In genomic region chr6:5004373-5005037, GRCh38 we compare ENCODE assay signal across 8 cellular contexts. TPM values are rescaled to one million over a fixed set of nuclear protein-coding genes. Genes with fewer than 3 reads are reported as not detected.
DNase-seq lines count a peak whose midpoint lies in the region; ATAC-seq and TF ChIP-seq lines count a peak whose summit lies in the region.

No MANE protein-coding gene starts in this region.

- DNase-seq in T-helper 1 cell (no peak), foreskin fibroblast (peak; percentile 8 to 11), spleen (no peak), ureter (ENCODE audit: low spot score) (no peak)
- no peak for DNase-seq in effector CD8-positive, alpha-beta T cell (lab: John Stamatoyannopoulos, UW)

- H3K27ac Mint-ChIP-seq in T-helper 1 cell treated with Interleukin-12 subunit alpha and Interleukin-12 subunit beta and Interleukin-4 antibody, amounts not matched to agents 30 μg/mL and 1 μg/mL, for 36 hours = peak overlapping the region; percentile 86

- no peaks in the 10 kb centered on the region for H4K20me1 ChIP-seq in SU-DHL-6 (ENCODE audit: low read depth, low read length)

- H3K9me2 ChIP-seq in SU-DHL-6 (replicated peaks; ENCODE audit: insufficient read depth, low read length) = no peaks in the 10 kb centered on the region

- H3K9me3 ChIP-seq in SU-DHL-6 (ENCODE audit: insufficient read depth, low read length) (no peaks in the 10 kb centered on the region), spleen (no peaks in the 10 kb centered on the region)

- H3K79me2 ChIP-seq in SU-DHL-6 (ENCODE audit: insufficient read depth, low read length) = no peaks in the 10 kb centered on the region

- peak overlapping the region; percentile 94 for H3K4me3 Mint-ChIP-seq in T-helper 1 cell treated with Interleukin-12 subunit alpha and Interleukin-12 subunit beta and Interleukin-4 antibody, amounts not matched to agents 30 μg/mL and 1 μg/mL, for 36 hours

- intact Hi-C loops in spleen (cut with DNase I; ENCODE audit: low total_unique reads) = loop anchor here (10.0 kb wide), 1 partner anchor 230 kb away; the partner anchor contains the start of gene CDYL

- no peak for ATAC-seq in HG02623 (IDR thresholded peaks at IDR 0.05; ENCODE audit: unreplicated experiment)

- H2AFZ ChIP-seq in SU-DHL-6 (ENCODE audit: low read depth, low read length, severe bottlenecking) = peak overlapping the region; percentile 88

- peaks cover 9% of the 10 kb centered on the region for H3K4me1 Mint-ChIP-seq in T-helper 1 cell treated with Interleukin-12 subunit alpha and Interleukin-12 subunit beta and Interleukin-4 antibody, amounts not matched to agents 30 μg/mL and 1 μg/mL, for 36 hours (ENCODE audit: low read depth)

- H3K9me3 Mint-ChIP-seq in T-helper 1 cell treated with Interleukin-12 subunit alpha and Interleukin-12 subunit beta and Interleukin-4 antibody, amounts not matched to agents 30 μg/mL and 1 μg/mL, for 36 hours = no peaks in the 10 kb centered on the region

- H3K27me3 ChIP-seq in SU-DHL-6 (ENCODE audit: low read length) = no peaks in the 10 kb centered on the region
- H3K27me3 ChIP-seq in spleen (replicated peaks in 1 of 7) = no peaks in the 10 kb centered on the region

- H3K36me3 Mint-ChIP-seq in T-helper 1 cell treated with Interleukin-12 subunit alpha and Interleukin-12 subunit beta and Interleukin-4 antibody, amounts not matched to agents 30 μg/mL and 1 μg/mL, for 36 hours (ENCODE audit: low read depth) = no peaks in the 10 kb centered on the region

- H3K27ac ChIP-seq in SU-DHL-6 (ENCODE audit: low read depth, low read length) (peak overlapping the region; percentile 18; the same call in 1 of the 2 replicates), spleen (peak overlapping the region; percentile 76 to 94 (median 92))

- WGBS in spleen, 5 donors = 55 to 60% (median 58%) methylated on average over 12 of the region's 12 CpGs

- peak overlapping the region; percentile 58 for H3K4me2 ChIP-seq in SU-DHL-6 (ENCODE audit: low read depth, low read length, poor library complexity, severe bottlenecking)

- H3K4me3 ChIP-seq in SU-DHL-6 (ENCODE audit: insufficient read depth, low read length, poor library complexity, severe bottlenecking) (peak overlapping the region; percentile 68), foreskin fibroblast (ENCODE audit: low read depth in 1 of 2, low read length in 2 of 2) (peak overlapping the region; percentile 74 to 91), spleen (peak overlapping the region; percentile 74 to 98 (median 93))

- no peak for TF ChIP-seq POLR2A in spleen (IDR thresholded peaks at IDR 0.05)

- TF ChIP-seq CTCF in SU-DHL-6 (IDR thresholded peaks at IDR 0.05; ENCODE audit: insufficient read depth, low read length, poor library complexity, severe bottlenecking) (no peak), foreskin fibroblast (IDR thresholded peaks at IDR 0.05; ENCODE audit: low read depth, low read length) (no peak), spleen (IDR thresholded peaks at IDR 0.05 in 8 of 11, conservative IDR thresholded peaks at IDR 0.05 in 3 of 11) (no peak)

- H3K36me3 ChIP-seq in SU-DHL-6 (ENCODE audit: low read length) = no peaks in the 10 kb centered on the region
- peaks cover 0 to 26% (median 11%) of the 10 kb centered on the region in 6 donors for H3K36me3 ChIP-seq in spleen

- 0 out of 2 replicates have a peak, but pooled peaks cover 8% of the 10 kb centered on the region for H3F3A ChIP-seq in SU-DHL-6 (ENCODE audit: insufficient read depth)

- no peaks in the 10 kb centered on the region for H3K27me3 Mint-ChIP-seq in T-helper 1 cell treated with Interleukin-12 subunit alpha and Interleukin-12 subunit beta and Interleukin-4 antibody, amounts not matched to agents 30 μg/mL and 1 μg/mL, for 36 hours (ENCODE audit: low read depth)

- H3K4me1 ChIP-seq in spleen = peaks cover 0 to 24% (median 10%) of the 10 kb centered on the region in 6 donors

- H3K9ac ChIP-seq in SU-DHL-6 (ENCODE audit: low read length) = peak overlapping the region; percentile 67

RNA-seq across cellular contexts. Expression of gene RPP40, which starts 0.7 kb away (rescaled TPM):
- total RNA-seq in spleen = 10 to 100 TPM in 1 of 7 donors, 1 to 10 TPM in 6; 5.3 to 16.6 (median 8.0) TPM
- polyA plus RNA-seq in spleen = 1 to 10 TPM; 4.2 to 9.9 (median 9.5) TPM
- total RNA-seq in ureter = 14.6 TPM

Comparison
In these comparisons a context has a peak if more than half of its experiments do, and no peak if none do; other contexts are left out.
1. DNase-seq: peak in foreskin fibroblast (2 of 2); none in T-helper 1 cell (0 of 5), spleen (single experiment), effector CD8-positive, alpha-beta T cell (single experiment) and ureter (single experiment).
2. Peak in every context shown above with its lines, with median percentiles within 50 percentile points of each other: H3K4me3 ChIP-seq.